Comparison of ENCODE assay signal across 8 cellular contexts in the genomic region with DNA sequence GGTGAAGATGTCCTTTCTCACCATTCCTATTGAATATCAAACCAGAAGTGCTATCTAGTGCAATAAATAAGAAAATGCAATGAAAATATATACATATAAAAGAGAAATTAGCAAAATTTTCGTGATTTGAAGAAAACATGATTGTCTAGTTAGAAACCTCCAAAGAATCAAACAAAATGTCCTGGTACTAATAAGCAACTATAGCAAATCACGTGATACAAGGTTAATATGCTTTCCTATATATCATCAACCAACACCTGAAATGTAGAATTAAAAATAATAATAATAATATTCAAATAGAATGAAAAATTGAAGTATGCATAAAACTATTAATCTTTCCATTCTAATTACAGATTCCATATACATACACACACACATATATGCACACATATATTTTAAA.
"Had no signal": no experiment of that assay in that cellular context is flagged by ENCODE, and none has a peak within 500 bp of the region (broad histone marks: within the 10 kb centered on the region; RNA-seq: fewer than 3 reads in every experiment).

No MANE protein-coding gene starts in this region.

- FAIRE-seq: G401.6, GM12878, GM12891, GM12892, GM18507, GM19239 had no signal

- H3K4me3 ChIP-seq: GM12878 had no signal

- DNase-seq: GDM1, GF-D8 had no signal

- ATAC-seq: GM12878 had no signal
